8 cellular contexts compared by ENCODE assay signal in the genomic region with DNA sequence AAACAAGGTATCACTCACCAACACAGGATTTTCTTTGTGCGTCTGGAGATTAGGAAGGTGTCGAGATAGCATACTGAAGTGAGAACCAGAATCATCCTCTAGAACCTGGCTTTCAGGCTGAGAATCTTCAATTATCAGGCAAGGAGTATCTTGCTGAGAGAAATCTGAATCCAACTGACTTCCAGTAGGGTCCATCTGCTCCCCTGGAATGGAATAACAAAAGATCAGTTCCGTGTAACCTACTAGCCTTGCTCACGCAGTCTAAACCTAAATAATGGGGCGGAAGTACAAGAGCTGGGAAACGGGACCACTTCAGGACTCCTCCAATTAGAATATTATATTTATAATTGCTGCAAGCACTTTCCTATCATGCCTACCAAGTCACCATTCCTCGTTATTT. TPM values are rescaled to one million over a fixed set of nuclear protein-coding genes. Genes with fewer than 3 reads are reported as not detected.
DNase-seq lines count a peak whose midpoint lies in the region; ATAC-seq and TF ChIP-seq lines count a peak whose summit lies in the region.

No MANE protein-coding gene starts in this region.

- intact Hi-C loops in CD4-positive, alpha-beta T cell (cut with DNase I, micrococcal nuclease) = no loop called here
- intact Hi-C loops in dorsolateral prefrontal cortex (cut with DNase I) = loop anchor here in 1 of 2 donors (2.0 kb wide), 1 partner anchor 23 kb away; no protein-coding TSS in a partner anchor

- peak overlapping the region; percentile 95 for H3K4me3 Mint-ChIP-seq in CD4-positive, alpha-beta T cell
- H3K4me3 Mint-ChIP-seq in neural crest cell = peak overlapping the region; percentile 99

- H3K9me3 ChIP-seq in CD4-positive, alpha-beta T cell (ENCODE audit: control insufficient read depth, low read length) = no peaks in the 10 kb centered on the region

- H3K27me3 Mint-ChIP-seq in CD4-positive, alpha-beta T cell = no peaks in the 10 kb centered on the region
- H3K27me3 Mint-ChIP-seq in neural crest cell (ENCODE audit: low read depth) = no peaks in the 10 kb centered on the region

- no peaks in the 10 kb centered on the region for H3K9me3 Mint-ChIP-seq in CD4-positive, alpha-beta T cell
- no peaks in the 10 kb centered on the region for H3K9me3 Mint-ChIP-seq in neural crest cell

- H3K27ac ChIP-seq in CD4-positive, alpha-beta T cell (ENCODE audit: low read depth, low read length) = peak overlapping the region; percentile 84
- peak overlapping the region in 46 of 59 donors; percentile 36 to 92 (median 78) for H3K27ac ChIP-seq in dorsolateral prefrontal cortex

- H3K27me3 ChIP-seq in CD4-positive, alpha-beta T cell (ENCODE audit: control insufficient read depth, insufficient read depth, low read length) = no peaks in the 10 kb centered on the region
- no peaks in the 10 kb centered on the region for H3K27me3 ChIP-seq in dorsolateral prefrontal cortex

- peaks cover 47% of the 10 kb centered on the region for H3K36me3 Mint-ChIP-seq in CD4-positive, alpha-beta T cell (ENCODE audit: low read depth)
- peaks cover 16% of the 10 kb centered on the region for H3K36me3 Mint-ChIP-seq in neural crest cell (ENCODE audit: low read depth)

- POLR2A ChIA-PET in CD4-positive, alpha-beta T cell (lab: Charles Lee) = interaction anchor here (1.0 to 5.0 kb wide), 3 partner anchors 14 to 23 kb away, joined by 3 to 55 read pairs (median 3); no protein-coding TSS in a partner anchor

- H3K4me1 Mint-ChIP-seq in CD4-positive, alpha-beta T cell (ENCODE audit: low read depth) = peaks cover 37% of the 10 kb centered on the region
- H3K4me1 Mint-ChIP-seq in neural crest cell = peaks cover 35% of the 10 kb centered on the region

- H3K4me3 ChIP-seq in dorsolateral prefrontal cortex = peak overlapping the region; percentile 67 to 93 (median 83)

- TF ChIP-seq CTCF in CD4-positive, alpha-beta T cell (IDR thresholded peaks at IDR 0.05) = no peak
- TF ChIP-seq CTCF in dorsolateral prefrontal cortex (IDR thresholded peaks at IDR 0.05 in 54 of 56, conservative IDR thresholded peaks at IDR 0.05 in 2 of 56; ENCODE audit: low read depth in 1 of 56, partially characterized antibody in 56 of 56) (no peak), neural crest cell (conservative IDR thresholded peaks at IDR 0.05) (no peak)

- CTCF ChIA-PET in CD4-positive, alpha-beta T cell (lab: Charles Lee) = interaction anchor here (2.1 to 3.4 kb wide), 2 partner anchors 18 to 22 kb away, joined by 10 to 25 read pairs; no protein-coding TSS in a partner anchor

- H3K27ac Mint-ChIP-seq in CD4-positive, alpha-beta T cell = peak overlapping the region; percentile 89
- no peak overlapping the region for H3K27ac Mint-ChIP-seq in neural crest cell (ENCODE audit: unreplicated experiment)

- no peak for DNase-seq in CD4-positive, alpha-beta T cell
- DNase-seq in NCI-H69 (lab: John Stamatoyannopoulos, UW) (peak; percentile 64), dorsolateral prefrontal cortex (no peak), neural crest cell (ENCODE audit: low read depth, low spot score) (no peak), NCI-H1092 (lab: John Stamatoyannopoulos, UW) (no peak), erythroblast (lab: John Stamatoyannopoulos, UW) (no peak)

- no peak for TF ChIP-seq POLR2A in erythroblast (IDR thresholded peaks at IDR 0.05; ENCODE audit: low read length)

- ATAC-seq in CD4-positive, alpha-beta T cell (ENCODE audit: poor library complexity) = no peak
- ATAC-seq in GM19023 (IDR thresholded peaks at IDR 0.05; ENCODE audit: unreplicated experiment) = no peak
- ATAC-seq in HG03457 (IDR thresholded peaks at IDR 0.05; ENCODE audit: unreplicated experiment) = no peak

RNA-seq across cellular contexts. Expression of gene TP53BP1, which starts 0.7 kb away (rescaled TPM):
- 10 to 100 TPM; 43.0 to 44.6 TPM for total RNA-seq in CD4-positive, alpha-beta T cell
- total RNA-seq in dorsolateral prefrontal cortex (100 to 1,000 TPM in 52 of 120 experiments, 10 to 100 TPM in 68; 71.0 to 120 (median 97.6) TPM), neural crest cell (99.5 and 103 TPM in 2 replicates)

RNA-seq across cellular contexts. Expression of gene MAP1A, which starts 25.1 kb away (rescaled TPM):
- 1 to 10 TPM; 1.2 to 1.5 TPM for total RNA-seq in CD4-positive, alpha-beta T cell
- 100 to 1,000 TPM; 301 to 845 (median 633) TPM for total RNA-seq in dorsolateral prefrontal cortex
- 24.3 and 25.2 TPM in 2 replicates for total RNA-seq in neural crest cell

Comparison
In these comparisons a context has a peak if more than half of its experiments do, and no peak if none do; other contexts are left out.
1. RNA of gene MAP1A, which starts 25.1 kb away (total RNA-seq): 301 to 845 TPM in dorsolateral prefrontal cortex; 24.3 to 25.2 TPM in neural crest cell and 1.2 to 1.5 TPM in CD4-positive, alpha-beta T cell; every median in the first group is over 10 times any median in the second.